9 cellular contexts compared by ENCODE assay signal in the genomic region with DNA sequence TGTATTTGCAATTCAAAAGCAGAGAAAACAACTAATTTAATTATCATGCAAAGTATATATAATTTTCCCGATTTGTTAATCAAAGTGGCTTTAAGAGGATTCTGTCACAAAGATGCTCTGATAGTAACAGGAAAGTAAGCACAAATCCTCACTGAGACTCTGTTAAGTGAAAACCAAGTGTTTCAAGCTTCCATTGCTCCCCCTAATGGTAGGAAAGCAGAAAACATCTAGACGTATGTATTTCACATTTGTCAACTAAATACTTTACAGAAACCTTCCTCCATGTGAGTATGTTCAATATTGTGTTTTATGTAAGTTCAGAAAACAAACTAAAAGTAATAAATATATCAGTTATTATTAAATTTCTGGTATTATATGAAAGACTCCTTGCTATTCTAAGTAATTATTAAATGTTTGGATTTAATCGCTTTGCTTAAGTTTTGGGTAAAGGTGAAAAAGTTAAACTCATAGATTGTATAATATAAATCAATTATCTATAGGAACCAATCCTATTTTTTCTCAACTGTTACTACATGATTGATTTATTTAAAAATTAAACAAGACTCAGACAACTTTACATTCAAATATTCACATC. TPM values are rescaled to one million over a fixed set of nuclear protein-coding genes. Genes with fewer than 3 reads are reported as not detected.
A peak's percentile ranks its signal among the peaks of the same experiment; 100 is the strongest.
DNase-seq lines count a peak whose midpoint lies in the region; ATAC-seq lines count a peak whose summit lies in the region.
"Had no signal": no experiment of that assay in that cellular context is flagged by ENCODE, and none has a peak within 500 bp of the region (broad histone marks: within the 10 kb centered on the region; RNA-seq: fewer than 3 reads in every experiment).

No MANE protein-coding gene starts in this region.

- ATAC-seq in GM18870 (IDR thresholded peaks at IDR 0.05; ENCODE audit: unreplicated experiment) = peak; percentile 84
- ATAC-seq in HG03097 (IDR thresholded peaks at IDR 0.05; ENCODE audit: low FRiP score, unreplicated experiment) = peak; percentile 57
- ATAC-seq in left lobe of liver = peak; percentile 80
- ATAC-seq in T-cell (replicated peaks in 1 of 4) = no peak

- H3K4me1 Mint-ChIP-seq in T-cell = no peaks in the 10 kb centered on the region

- H3K27me3 Mint-ChIP-seq in T-cell = no peaks in the 10 kb centered on the region

- DNase-seq in CD1c-positive myeloid dendritic cell (ENCODE audit: extremely low spot score) (peak; percentile 57), NCI-H2171 treated with DMSO at 0.1 percent for 48 hours (lab: John Stamatoyannopoulos, UW) (peak; percentile 39), astrocyte of the hippocampus (ENCODE audit: low read depth, low spot score) (peak; percentile 72), left lobe of liver (ENCODE audit: low spot score) (no peak), T-cell (no peak), GM19238 (ENCODE audit: insufficient read length, low spot score) (no peak)

- H3K4me3 Mint-ChIP-seq in T-cell = no peak overlapping the region

- POLR2A ChIA-PET in T-cell (lab: Charles Lee) = no interaction called here

- CTCF ChIA-PET in T-cell (lab: Charles Lee) = interaction anchor here in 1 of 2 donors (0.7 kb wide), 1 partner anchor 35 kb away, joined by 3 read pairs; no protein-coding TSS in a partner anchor

- H3K9me3 Mint-ChIP-seq in T-cell = no peaks in the 10 kb centered on the region

- H3K27ac Mint-ChIP-seq in T-cell = no peak overlapping the region

- no peaks in the 10 kb centered on the region for H3K36me3 Mint-ChIP-seq in T-cell

RNA-seq across cellular contexts. Expression of gene NTS, which starts 1.5 kb away (rescaled TPM):
- 0.20 TPM for total RNA-seq in left lobe of liver
- not detected for total RNA-seq in T-cell
- total RNA-seq: SJCRH30 had no signal

RNA-seq across cellular contexts. Expression of gene RASSF9, which starts 36.4 kb away (rescaled TPM):
- 0.93 TPM for total RNA-seq in left lobe of liver
- total RNA-seq in T-cell = not detected

Comparison
In these comparisons a context has a peak if more than half of its experiments do, and no peak if none do; other contexts are left out.
1. DNase-seq: peak in CD1c-positive myeloid dendritic cell (single experiment), NCI-H2171 treated with DMSO at 0.1 percent for 48 hours (single experiment) and astrocyte of the hippocampus (single experiment); none in left lobe of liver (single experiment), T-cell (0 of 34) and GM19238 (single experiment).
2. ATAC-seq: peak in GM18870 (single experiment), HG03097 (single experiment) and left lobe of liver (single experiment); none in T-cell (0 of 4).